In the genomic region with DNA sequence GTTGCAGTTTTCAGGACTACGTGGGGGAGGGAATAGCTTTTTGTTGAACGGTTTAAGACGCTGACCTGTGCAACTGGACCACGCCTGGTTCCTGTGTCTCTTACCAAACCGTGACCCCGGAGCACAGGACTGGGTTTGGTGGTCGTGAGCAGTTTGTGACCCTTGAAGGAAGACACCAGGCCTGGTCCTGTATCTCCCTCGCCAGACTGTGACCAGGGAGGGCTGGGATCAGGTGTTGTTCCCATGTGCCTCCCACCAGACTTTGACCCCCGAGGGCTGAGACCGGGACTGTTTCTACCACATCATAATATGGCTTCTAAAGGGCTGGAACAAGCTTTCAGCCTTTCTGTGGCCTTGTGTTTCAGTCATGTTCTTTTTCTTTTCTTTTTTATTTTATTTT, we compare ENCODE assay signal across 8 cellular contexts. TPM values are rescaled to one million over a fixed set of nuclear protein-coding genes. Genes with fewer than 3 reads are reported as not detected.
A peak's percentile ranks its signal among the peaks of the same experiment; 100 is the strongest.
DNase-seq lines count a peak whose midpoint lies in the region; ATAC-seq, FAIRE-seq and TF ChIP-seq lines count a peak whose summit lies in the region.

No MANE protein-coding gene starts in this region.

- H3K27ac Mint-ChIP-seq in mesothelial cell of epicardium, result peak overlapping the region; percentile 82

- H3K4me1 ChIP-seq in HUES48 (ENCODE audit: control insufficient read depth, insufficient read depth, low read length), result no peaks in the 10 kb centered on the region

- peak overlapping the region; percentile 57 for H3K9ac ChIP-seq in HUES48 (ENCODE audit: low read depth, low read length)

- peaks cover 7% of the 10 kb centered on the region for H3K36me3 Mint-ChIP-seq in mesothelial cell of epicardium

- FAIRE-seq in bronchial epithelial cell (lab: Jason Lieb, UNC), result no peak

- peak overlapping the region; percentile 74 for H3K27ac ChIP-seq in 22Rv1
- peak overlapping the region; percentile 82 for H3K27ac ChIP-seq in HUES48 (ENCODE audit: low read depth, low read length)

- H3K27me3 Mint-ChIP-seq in mesothelial cell of epicardium (ENCODE audit: low read depth), result no peaks in the 10 kb centered on the region

- H3K4me3 ChIP-seq in HUES48 (ENCODE audit: low read depth, low read length) (peak overlapping the region; percentile 81), bronchial epithelial cell (ENCODE audit: low read depth, low read length) (peak overlapping the region; percentile 64)

- TF ChIP-seq CTCF in 22Rv1 (IDR thresholded peaks at IDR 0.05) (no peak), bronchial epithelial cell (IDR thresholded peaks at IDR 0.05; ENCODE audit: insufficient read depth, low read length, severe bottlenecking) (no peak), mesothelial cell of epicardium (IDR thresholded peaks at IDR 0.05; ENCODE audit: unreplicated experiment) (no peak)

- H3K4me1 Mint-ChIP-seq in mesothelial cell of epicardium, result peaks cover 6% of the 10 kb centered on the region

- H3K9me3 Mint-ChIP-seq in mesothelial cell of epicardium, result peaks cover 11% of the 10 kb centered on the region

- DNase-seq in bronchial epithelial cell (ENCODE audit: low read depth), result no peak
- no peak for DNase-seq in mesothelial cell of epicardium (ENCODE audit: low spot score in 2 of 2, unreplicated experiment in 2 of 2)
- DNase-seq in anterior cingulate cortex (lab: John Stamatoyannopoulos, UW), result no peak

- H3K27me3 ChIP-seq in HUES48 (ENCODE audit: control insufficient read depth, insufficient read depth, low read length) (no peaks in the 10 kb centered on the region), bronchial epithelial cell (ENCODE audit: control insufficient read depth, insufficient read depth, low read length) (no peaks in the 10 kb centered on the region)

- ATAC-seq in HG02870 (IDR thresholded peaks at IDR 0.05; ENCODE audit: unreplicated experiment) (no peak), HG02970 (IDR thresholded peaks at IDR 0.05; ENCODE audit: low FRiP score, unreplicated experiment) (no peak), GM21526 (IDR thresholded peaks at IDR 0.05; ENCODE audit: low FRiP score, unreplicated experiment) (no peak)

- H3K36me3 ChIP-seq in HUES48 (ENCODE audit: control insufficient read depth, insufficient read depth, low read length) (peaks cover 26% of the 10 kb centered on the region), bronchial epithelial cell (ENCODE audit: control insufficient read depth, insufficient read depth, low read length) (peaks cover 4% of the 10 kb centered on the region)

- peaks cover 26% of the 10 kb centered on the region for H3K9me3 ChIP-seq in HUES48 (ENCODE audit: control insufficient read depth, insufficient read depth, low read length)

- peak overlapping the region; percentile 82 for H3K4me3 Mint-ChIP-seq in mesothelial cell of epicardium

RNA-seq across cellular contexts. Expression of gene EBP, which starts 0.7 kb away (rescaled TPM):
- total RNA-seq in bronchial epithelial cell (122 and 244 TPM in 2 replicates), mesothelial cell of epicardium (48.9 to 52.2 TPM (median 50.2 TPM) in 3 replicates)

RNA-seq across cellular contexts. Expression of gene PORCN, which starts 13.5 kb away (rescaled TPM):
- total RNA-seq in bronchial epithelial cell (33.4 and 46.2 TPM in 2 replicates), mesothelial cell of epicardium (9.7 to 11.0 TPM (median 10.1 TPM) in 3 replicates)

RNA-seq across cellular contexts. Expression of gene TBC1D25, which starts 17.2 kb away (rescaled TPM):
- total RNA-seq in bronchial epithelial cell (3.8 and 3.9 TPM in 2 replicates), mesothelial cell of epicardium (13.9 to 15.4 TPM (median 15.3 TPM) in 3 replicates)

RNA-seq across cellular contexts. Expression of gene FTSJ1, which starts 46.3 kb away (rescaled TPM):
- total RNA-seq in bronchial epithelial cell (131 and 154 TPM in 2 replicates), mesothelial cell of epicardium (37.5 to 42.2 TPM (median 42.1 TPM) in 3 replicates)

RNA-seq across cellular contexts. Expression of gene RBM3, which starts 52.0 kb away (rescaled TPM):
- total RNA-seq in bronchial epithelial cell (163 and 177 TPM in 2 replicates), mesothelial cell of epicardium (208 to 215 TPM (median 209 TPM) in 3 replicates)
